8 cellular contexts compared by ENCODE assay signal in the genomic region with DNA sequence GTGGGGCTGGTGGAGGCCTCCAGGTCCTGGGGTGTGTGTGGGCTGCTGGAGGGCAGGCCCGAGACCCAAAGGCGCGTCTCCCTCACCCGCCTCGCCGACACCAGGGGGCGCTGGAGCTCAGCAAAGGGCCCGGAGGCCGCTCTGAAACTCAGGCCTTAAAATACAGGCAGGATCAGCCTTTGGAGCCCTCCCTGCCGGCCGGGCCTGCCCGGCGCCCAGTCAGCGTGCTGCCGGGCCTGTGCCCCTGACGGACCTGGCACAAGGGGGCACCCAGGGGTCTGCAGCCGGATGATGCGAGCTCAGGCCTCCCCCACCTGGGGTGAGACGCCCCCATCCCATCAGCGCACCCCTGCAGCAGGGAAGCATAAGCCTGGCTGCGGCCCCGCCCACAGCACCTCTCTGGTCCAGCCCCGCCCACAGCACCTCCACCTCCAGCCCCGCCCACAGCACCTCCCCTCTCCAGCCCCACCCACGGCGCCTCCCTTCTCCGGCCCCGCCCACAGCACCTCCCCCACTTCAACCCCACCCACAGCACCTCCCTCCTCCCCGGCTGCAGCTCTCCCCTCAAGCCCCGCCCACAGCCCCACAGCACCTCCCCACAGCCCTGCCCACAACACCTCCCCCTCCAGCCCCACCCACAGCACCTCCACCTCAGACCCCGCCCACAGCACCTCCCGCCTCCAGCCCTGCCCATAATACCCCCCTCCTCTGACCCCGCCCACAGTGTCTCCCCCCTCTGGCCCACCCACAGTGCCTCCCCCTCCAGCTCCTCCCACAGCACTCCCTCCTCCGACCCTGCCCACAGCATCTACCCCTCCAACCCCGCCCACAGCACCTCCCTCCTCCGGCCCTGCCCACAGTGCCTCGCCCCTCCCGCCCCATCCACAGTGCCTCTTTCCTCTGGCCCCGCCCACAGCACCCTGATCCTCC.
DNase-seq lines count a peak whose midpoint lies in the region; ATAC-seq and TF ChIP-seq lines count a peak whose summit lies in the region.

No MANE protein-coding gene starts in this region.

- TF ChIP-seq CTCF in AG09309 (IDR thresholded peaks at IDR 0.05; ENCODE audit: control insufficient read depth, insufficient read depth, low read depth, low read length, missing control alignments) (peak; percentile 98), PC-3 (conservative IDR thresholded peaks at IDR 0.05; ENCODE audit: low read depth, low read length) (peak; percentile 83), fibroblast of lung (conservative IDR thresholded peaks at IDR 0.05 in 1 of 2, IDR thresholded peaks at IDR 0.05 in 1 of 2; ENCODE audit: low read depth in 1 of 2, low read length in 2 of 2) (peak; percentile 77 to 80)

- H3K27ac ChIP-seq in PC-3 (ENCODE audit: low read length) (no peak overlapping the region), fibroblast of lung (ENCODE audit: insufficient read depth, low read length) (no peak overlapping the region)

- no peak overlapping the region for H3K27ac Mint-ChIP-seq in activated T-cell treated with anti-CD3 and anti-CD28 coated beads, Interleukin-2, amount 50 U/mL, for 72 hours
- no peak overlapping the region for H3K27ac Mint-ChIP-seq in naive B cell

- peak overlapping the region; percentile 10 to 18 for H3K4me3 Mint-ChIP-seq in activated T-cell treated with anti-CD3 and anti-CD28 coated beads, Interleukin-2, amount 50 U/mL, for 72 hours
- peak overlapping the region in 5 of 8 donors; percentile 12 to 67 (median 29) for H3K4me3 Mint-ChIP-seq in naive B cell

- H3F3A ChIP-seq in PC-3 (ENCODE audit: low read length, unreplicated experiment): peaks cover 2% of the 10 kb centered on the region

- peak overlapping the region; percentile 25; the same call in 1 of the 2 replicates for H3K4me3 ChIP-seq in AG09309 (ENCODE audit: control insufficient read depth, low read depth, low read length)
- H3K4me3 ChIP-seq in PC-3 (ENCODE audit: low read length): peak overlapping the region; percentile 68
- peak overlapping the region in 1 of 4 experiments; percentile 40 for H3K4me3 ChIP-seq in fibroblast of lung (replicated peaks in 1 of 4; ENCODE audit: control extremely low read depth in 1 of 4, insufficient read depth in 1 of 4, low read depth in 3 of 4, low read length in 4 of 4)

- H3K9me3 ChIP-seq in PC-3 (ENCODE audit: low read length) (0 out of 2 replicates have a peak, but pooled peaks cover 5% of the 10 kb centered on the region), fibroblast of lung (ENCODE audit: control insufficient read depth, insufficient read depth, low read depth, low read length) (no peaks in the 10 kb centered on the region)

- H3K9ac ChIP-seq in PC-3 (ENCODE audit: low read length) (0 out of 2 replicates have a peak overlapping the region, but pooled peaks have one; percentile 1), fibroblast of lung (ENCODE audit: insufficient read depth, low read length) (peak overlapping the region; percentile 55)

- H3K4me2 ChIP-seq in PC-3 (ENCODE audit: low read length) (peak overlapping the region; percentile 93), fibroblast of lung (ENCODE audit: extremely low read depth, insufficient read depth, low read length) (peak overlapping the region; percentile 64)

- peaks cover 7 to 10% of the 10 kb centered on the region in 2 donors for H3K9me3 Mint-ChIP-seq in activated T-cell treated with anti-CD3 and anti-CD28 coated beads, Interleukin-2, amount 50 U/mL, for 72 hours
- H3K9me3 Mint-ChIP-seq in naive B cell: peaks cover 11 to 26% (median 18%) of the 10 kb centered on the region in 7 donors

- peak; percentile 87 for ATAC-seq in PC-3
- peak; percentile 73 to 74 for ATAC-seq in activated T-cell treated with anti-CD3 and anti-CD28 coated beads, Interleukin-2, amount 50 U/mL, for 72 hours (replicated peaks in 1 of 2)
- peak; percentile 57 to 59 for ATAC-seq in naive B cell (ENCODE audit: low read depth in 2 of 2)
- no peak for ATAC-seq in HG03159 (IDR thresholded peaks at IDR 0.05; ENCODE audit: unreplicated experiment)

- no peaks in the 10 kb centered on the region for H3K4me1 Mint-ChIP-seq in activated T-cell treated with anti-CD3 and anti-CD28 coated beads, Interleukin-2, amount 50 U/mL, for 72 hours (ENCODE audit: low read depth)
- H3K4me1 Mint-ChIP-seq in naive B cell: peaks cover 0 to 26% (median 9%) of the 10 kb centered on the region in 3 donors

- no peaks in the 10 kb centered on the region for H3K9me2 ChIP-seq in PC-3 (replicated peaks; ENCODE audit: low read length)

- intact Hi-C loops in PC-3 (cut with micrococcal nuclease): loop anchor here (1.0 to 5.0 kb wide), 2 partner anchors 139 to 205 kb away; no protein-coding TSS in a partner anchor

- H3K79me2 ChIP-seq in PC-3 (ENCODE audit: low read length) (no peaks in the 10 kb centered on the region), fibroblast of lung (ENCODE audit: control insufficient read depth, insufficient read depth, low read length) (no peaks in the 10 kb centered on the region)

- peaks cover 22% of the 10 kb centered on the region for H3K27me3 Mint-ChIP-seq in activated T-cell treated with anti-CD3 and anti-CD28 coated beads, Interleukin-2, amount 50 U/mL, for 72 hours (ENCODE audit: low read depth)
- peaks cover 7 to 24% (median 13%) of the 10 kb centered on the region in 3 donors for H3K27me3 Mint-ChIP-seq in naive B cell

- peaks cover 3 to 7% of the 10 kb centered on the region in 2 donors for H3K36me3 Mint-ChIP-seq in activated T-cell treated with anti-CD3 and anti-CD28 coated beads, Interleukin-2, amount 50 U/mL, for 72 hours (ENCODE audit: insufficient read depth in 2 of 2)
- peaks cover 10 to 21% of the 10 kb centered on the region in 2 donors for H3K36me3 Mint-ChIP-seq in naive B cell

- POLR2A ChIA-PET in HEK293T (lab: Yijun Ruan, JAX): interaction anchor here (0.7 kb wide), 1 partner anchor 15 kb away, joined by 3 read pairs; no protein-coding TSS in a partner anchor
- POLR2A ChIA-PET in PC-3 (lab: Charles Lee; ENCODE audit: unreplicated experiment): interaction anchor here (0.7 to 0.8 kb wide), 2 partner anchors 137 to 832 kb away, joined by 3 to 4 read pairs; no protein-coding TSS in a partner anchor

- H4K20me1 ChIP-seq in PC-3 (ENCODE audit: low read length): no peaks in the 10 kb centered on the region
- no peaks in the 10 kb centered on the region for H4K20me1 ChIP-seq in fibroblast of lung (ENCODE audit: control insufficient read depth, extremely low read depth, insufficient read depth, low read length)

- H3K4me1 ChIP-seq in PC-3 (ENCODE audit: insufficient read depth, low read length) (peaks cover 12% of the 10 kb centered on the region), fibroblast of lung (ENCODE audit: control insufficient read depth, extremely low read depth, insufficient read depth, low read length) (peaks cover 11% of the 10 kb centered on the region)

- H3K27me3 ChIP-seq in PC-3 (ENCODE audit: low read length) (no peaks in the 10 kb centered on the region), fibroblast of lung (ENCODE audit: control insufficient read depth, insufficient read depth, low read length) (no peaks in the 10 kb centered on the region)

- H2AFZ ChIP-seq in PC-3 (ENCODE audit: low read length) (peak overlapping the region; percentile 84), fibroblast of lung (ENCODE audit: low read length) (no peak overlapping the region)

- DNase-seq in AG09309 (ENCODE audit: low read depth): peak; percentile 25
- DNase-seq in HEK293T (ENCODE audit: extremely low spot score): peak; percentile 87
- DNase-seq in PC-3: peak; percentile 84
- peak; percentile 76 to 85 for DNase-seq in activated T-cell treated with anti-CD3 and anti-CD28 coated beads, Interleukin-2, amount 50 U/mL, for 72 hours
- DNase-seq in fibroblast of lung (ENCODE audit: low read depth in 2 of 2): peak; percentile 78 to 86
- DNase-seq in naive B cell: peak; percentile 29
- peak; percentile 47 for DNase-seq in stimulated activated CD8-positive, alpha-beta memory T cell treated with anti-CD3 and anti-CD28 coated beads, Interleukin-7, amount 100 ng/mL, for 24 hours (ENCODE audit: low read depth)

- CTCF ChIA-PET in HEK293T (lab: Yijun Ruan, JAX) (interaction anchor here (1.2 kb wide), 1 partner anchor 205 kb away, joined by 3 read pairs; no protein-coding TSS in a partner anchor), PC-3 (lab: Charles Lee) (interaction anchor here (1.0 kb wide), 1 partner anchor 217 kb away, joined by 3 read pairs; no protein-coding TSS in a partner anchor)

- BruUV-seq in PC-3 (replicated peaks; lab: Mats Ljungman, UMichigan): no TSS peak

- H3K36me3 ChIP-seq in PC-3 (ENCODE audit: low read depth, low read length): no peaks in the 10 kb centered on the region
- H3K36me3 ChIP-seq in fibroblast of lung (ENCODE audit: control insufficient read depth, insufficient read depth, low read length): no peaks in the 10 kb centered on the region

TF ChIP-seq in HEK293T, 16 proteins besides CTCF, POLR2A, EP300 and RAD21:
- TF ChIP-seq SP1 (IDR thresholded peaks at IDR 0.05) (0 out of 2 replicates have a peak, but pooled peaks have one; percentile 27), HDGF (IDR thresholded peaks at IDR 0.05; ENCODE audit: borderline replicate concordance) (no peak), CTBP1 (IDR thresholded peaks at IDR 0.05; ENCODE audit: borderline replicate concordance) (no peak)

Comparison
In these comparisons a context has a peak if more than half of its experiments do, and no peak if none do; other contexts are left out.
1. DNase-seq: peak in every context shown above with its lines; median percentile 87 in HEK293T; 84 in PC-3; 82 in fibroblast of lung; 80 in activated T-cell treated with anti-CD3 and anti-CD28 coated beads, Interleukin-2, amount 50 U/mL, for 72 hours; 47 in stimulated activated CD8-positive, alpha-beta memory T cell treated with anti-CD3 and anti-CD28 coated beads, Interleukin-7, amount 100 ng/mL, for 24 hours; 29 in naive B cell; 25 in AG09309.